Comparison of ENCODE assay signal across 11 cellular contexts in the genomic region with DNA sequence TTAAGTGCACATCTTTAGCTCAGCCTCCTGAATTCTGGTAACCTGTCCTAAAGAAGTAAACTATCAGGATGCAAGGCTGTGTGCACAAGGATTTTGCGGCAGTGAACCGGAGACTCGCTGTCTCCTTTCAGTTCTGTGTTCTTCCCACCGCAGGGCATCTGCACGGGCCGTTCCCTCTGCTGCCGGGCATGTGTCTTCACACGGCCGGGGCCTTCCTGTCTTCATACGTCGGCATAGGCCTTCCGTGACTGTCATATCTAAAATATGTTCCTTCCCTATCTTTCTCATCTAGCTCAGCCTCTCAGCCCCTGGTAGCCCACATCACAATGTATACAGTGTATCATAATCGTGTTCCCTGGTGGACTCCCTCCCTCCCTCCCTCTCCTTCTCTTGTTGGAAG. TPM values are rescaled to one million over a fixed set of nuclear protein-coding genes. Genes with fewer than 3 reads are reported as not detected.
DNase-seq lines count a peak whose midpoint lies in the region; ATAC-seq, FAIRE-seq and TF ChIP-seq lines count a peak whose summit lies in the region.
"Had no signal": no experiment of that assay in that cellular context is flagged by ENCODE, and none has a peak within 500 bp of the region (broad histone marks: within the 10 kb centered on the region; RNA-seq: fewer than 3 reads in every experiment).

No MANE protein-coding gene starts in this region.

- no peaks in the 10 kb centered on the region for H3K9me3 ChIP-seq in NT2/D1 (ENCODE audit: insufficient read depth, low read length)
- H3K9me3 ChIP-seq: vagina had no signal

- no peak for TF ChIP-seq POLR2A in GM12892 (IDR thresholded peaks at IDR 0.05; ENCODE audit: low read depth, low read length)

- H3K4me1 Mint-ChIP-seq in endothelial cell (ENCODE audit: unreplicated experiment) (peaks cover 96% of the 10 kb centered on the region), osteocyte (ENCODE audit: unreplicated experiment) (peaks cover 12% of the 10 kb centered on the region)
- peaks cover 26% of the 10 kb centered on the region for H3K4me1 Mint-ChIP-seq in stimulated activated effector memory CD8-positive, alpha-beta T cell treated with anti-CD3 and anti-CD28 coated beads, Interleukin-12 subunit alpha, Interleukin-12 subunit beta, amount 100 ng/mL, for 72 hours

- no peaks in the 10 kb centered on the region for H3K36me3 ChIP-seq in NT2/D1 (ENCODE audit: insufficient read depth, insufficient read length, low read length)
- H3K36me3 ChIP-seq: vagina had no signal

- H3K36me3 Mint-ChIP-seq in endothelial cell (ENCODE audit: low read depth, unreplicated experiment), result peaks cover 49% of the 10 kb centered on the region
- no peaks in the 10 kb centered on the region for H3K36me3 Mint-ChIP-seq in stimulated activated effector memory CD8-positive, alpha-beta T cell treated with anti-CD3 and anti-CD28 coated beads, Interleukin-12 subunit alpha, Interleukin-12 subunit beta, amount 100 ng/mL, for 72 hours
- H3K36me3 Mint-ChIP-seq in osteocyte (ENCODE audit: unreplicated experiment), result no peaks in the 10 kb centered on the region

- H3K4me3 ChIP-seq in NT2/D1 (ENCODE audit: insufficient read length, low read depth), result no peak overlapping the region
- H3K4me3 ChIP-seq: vagina had no signal

- FAIRE-seq in GM12892 (lab: Jason Lieb, UNC), result peak; percentile 67

- peak; percentile 54 for ATAC-seq in stimulated activated effector memory CD8-positive, alpha-beta T cell treated with anti-CD3 and anti-CD28 coated beads, Interleukin-12 subunit alpha, Interleukin-12 subunit beta, amount 100 ng/mL, for 72 hours

- H3K9ac ChIP-seq in NT2/D1 (ENCODE audit: insufficient read length, low read depth), result peak overlapping the region; percentile 17

- TF ChIP-seq CTCF in endothelial cell (IDR thresholded peaks at IDR 0.05; ENCODE audit: unreplicated experiment) (no peak), osteocyte (IDR thresholded peaks at IDR 0.05) (no peak)

- H3K4me3 Mint-ChIP-seq in endothelial cell (ENCODE audit: unreplicated experiment) (peak overlapping the region; percentile 77), osteocyte (ENCODE audit: unreplicated experiment) (no peak overlapping the region)
- peak overlapping the region; percentile 38 for H3K4me3 Mint-ChIP-seq in stimulated activated effector memory CD8-positive, alpha-beta T cell treated with anti-CD3 and anti-CD28 coated beads, Interleukin-12 subunit alpha, Interleukin-12 subunit beta, amount 100 ng/mL, for 72 hours

- H3K27ac Mint-ChIP-seq in endothelial cell (ENCODE audit: unreplicated experiment) (peak overlapping the region; percentile 68), osteocyte (ENCODE audit: unreplicated experiment) (no peak overlapping the region)
- H3K27ac Mint-ChIP-seq in stimulated activated effector memory CD8-positive, alpha-beta T cell treated with anti-CD3 and anti-CD28 coated beads, Interleukin-12 subunit alpha, Interleukin-12 subunit beta, amount 100 ng/mL, for 72 hours, result no peak overlapping the region

- H3K9me3 Mint-ChIP-seq in endothelial cell (ENCODE audit: unreplicated experiment) (no peaks in the 10 kb centered on the region), osteocyte (ENCODE audit: unreplicated experiment) (no peaks in the 10 kb centered on the region)
- H3K9me3 Mint-ChIP-seq in stimulated activated effector memory CD8-positive, alpha-beta T cell treated with anti-CD3 and anti-CD28 coated beads, Interleukin-12 subunit alpha, Interleukin-12 subunit beta, amount 100 ng/mL, for 72 hours, result no peaks in the 10 kb centered on the region

- H3K4me1 ChIP-seq in NT2/D1 (ENCODE audit: insufficient read depth, insufficient read length), result peaks cover 11% of the 10 kb centered on the region
- H3K4me1 ChIP-seq: vagina had no signal

- no peaks in the 10 kb centered on the region for H3K27me3 ChIP-seq in NT2/D1 (ENCODE audit: insufficient read depth, insufficient read length)
- H3K27me3 ChIP-seq: vagina had no signal

- DNase-seq in GM12892 (ENCODE audit: insufficient read length) (no peak), NT2/D1 (ENCODE audit: low read depth, low spot score) (no peak), endothelial cell (ENCODE audit: low spot score) (no peak), activated gamma-delta T cell treated with Interleukin-2 at 50 U/mL for 16 hours (no peak), osteocyte (ENCODE audit: extremely low spot score, unreplicated experiment) (no peak), NCI-H524 (lab: John Stamatoyannopoulos, UW) (no peak)
- DNase-seq in stimulated activated effector memory CD8-positive, alpha-beta T cell treated with anti-CD3 and anti-CD28 coated beads, Interleukin-12 subunit alpha, Interleukin-12 subunit beta, amount 100 ng/mL, for 72 hours (ENCODE audit: low spot score in 2 of 2), result no peak
- DNase-seq: activated CD4-positive, CD25-positive, alpha-beta regulatory T cell; GOT3; NCI-H446 treated with DMSO at 0.1 percent for 48 hours had no signal

- H3K27me3 Mint-ChIP-seq in endothelial cell (ENCODE audit: unreplicated experiment) (peaks cover 12% of the 10 kb centered on the region), osteocyte (ENCODE audit: unreplicated experiment) (no peaks in the 10 kb centered on the region)

RNA-seq across cellular contexts. Expression of a gene that starts 16.4 kb away (rescaled TPM):
- polyA plus RNA-seq in GM12892 (2012; ENCODE audit: missing spikeins), result 2.2 TPM
- total RNA-seq in endothelial cell (ENCODE audit: unreplicated experiment) (166 TPM), osteocyte (2.8 and 3.1 TPM in 2 replicates)

RNA-seq across cellular contexts. Expression of a gene that starts 53.5 kb away (rescaled TPM):
- polyA plus RNA-seq in GM12892 (2012; ENCODE audit: missing spikeins), result not detected
- total RNA-seq in endothelial cell (ENCODE audit: unreplicated experiment) (1.5 TPM), osteocyte (not detected in 2 replicates)
- total RNA-seq: vagina had no signal

Comparison
In these comparisons a context has a peak if more than half of its experiments do, and no peak if none do; other contexts are left out.
1. RNA of a gene that starts 16.4 kb away (total RNA-seq): 166 TPM in endothelial cell (single experiment); 2.8 to 3.1 TPM in osteocyte; every median in the first group is over 10 times any median in the second.